Comparison of ENCODE assay signal across 1 cellular context in genomic region chr21:45414396-45415187, GRCh38.
TF ChIP-seq lines count a peak whose summit lies in the region.

No MANE protein-coding gene starts in this region.

TF ChIP-seq in SK-N-SH treated with all-trans-retinoic acid at 6 μM for 48 hours, 23 proteins besides CTCF, POLR2A, EP300 and RAD21 (continued from another document):
- TF ChIP-seq CSRNP3 (CRISPR knock-in tag; IDR thresholded peaks at IDR 0.05) (no peak), ZC3H10 (CRISPR knock-in tag; IDR thresholded peaks at IDR 0.05) (no peak), GLIS3 (CRISPR knock-in tag; IDR thresholded peaks at IDR 0.05) (no peak), OSR1 (CRISPR knock-in tag; IDR thresholded peaks at IDR 0.05) (no peak), CREB5 (CRISPR knock-in tag; IDR thresholded peaks at IDR 0.05; ENCODE audit: low read depth) (no peak), POU6F1 (CRISPR knock-in tag; IDR thresholded peaks at IDR 0.05; ENCODE audit: borderline replicate concordance, low read depth) (no peak), ZFP30 (CRISPR knock-in tag; IDR thresholded peaks at IDR 0.05) (no peak), PPARA (CRISPR knock-in tag; IDR thresholded peaks at IDR 0.05; ENCODE audit: borderline replicate concordance) (no peak), ZNF565 (CRISPR knock-in tag; conservative IDR thresholded peaks at IDR 0.05; ENCODE audit: low read depth) (no peak), ESRRG (CRISPR knock-in tag; IDR thresholded peaks at IDR 0.05) (no peak), ARNTL (CRISPR knock-in tag; IDR thresholded peaks at IDR 0.05; ENCODE audit: borderline replicate concordance, low read depth) (no peak), ISL1 (CRISPR knock-in tag; IDR thresholded peaks at IDR 0.05) (no peak), TOX (CRISPR knock-in tag; IDR thresholded peaks at IDR 0.05; ENCODE audit: borderline replicate concordance) (no peak), SNAI2 (CRISPR knock-in tag; IDR thresholded peaks at IDR 0.05) (no peak), PATZ1 (CRISPR knock-in tag; IDR thresholded peaks at IDR 0.05; ENCODE audit: borderline replicate concordance) (no peak), ZFP3 (CRISPR knock-in tag; IDR thresholded peaks at IDR 0.05) (no peak), ZNF70 (CRISPR knock-in tag; IDR thresholded peaks at IDR 0.05) (no peak), BACH2 (CRISPR knock-in tag; IDR thresholded peaks at IDR 0.05; ENCODE audit: borderline replicate concordance) (no peak)
TF ChIP-seq in SK-N-SH treated with all-trans-retinoic acid at 6 μM for 48 hours: peak in this region for 0.
